Comparison of ENCODE assay signal across 12 cellular contexts in genomic region chr21:37136261-37136660, GRCh38.
"Had no signal": no experiment of that assay in that cellular context is flagged by ENCODE, and none has a peak within 500 bp of the region (broad histone marks: within the 10 kb centered on the region; RNA-seq: fewer than 3 reads in every experiment).

No MANE protein-coding gene starts in this region.

- H3K9me3 ChIP-seq: ovary, SK-N-SH, stomach, thoracic aorta had no signal

- H3K27ac ChIP-seq: brain microvascular endothelial cell, neural progenitor cell, ovary, stomach, thoracic aorta had no signal

- H3K4me1 ChIP-seq: stomach had no signal

- H3K9ac ChIP-seq: neural progenitor cell, SK-N-SH had no signal

- DNase-seq: activated gamma-delta T cell; brain microvascular endothelial cell; dermis blood vessel endothelial cell; ovary; SK-N-SH; stimulated activated CD4-positive, alpha-beta T cell treated with anti-CD3 and anti-CD28 coated beads, Interleukin-12 subunit alpha, Interleukin-12 subunit beta, amount 100 ng/mL, for 4 hours; stimulated activated CD4-positive, alpha-beta T cell treated with anti-CD3 and anti-CD28 coated beads, Interleukin-4, amount 100 ng/mL, for 1 hour; stimulated activated CD8-positive, alpha-beta memory T cell treated with anti-CD3 and anti-CD28 coated beads, Interleukin-4, amount 100 ng/mL, for 48 hours; stomach had no signal

- H3K4me3 ChIP-seq: neural progenitor cell, ovary, stomach, thoracic aorta had no signal

- H3K27me3 ChIP-seq: brain microvascular endothelial cell, neural progenitor cell, ovary, stomach had no signal

- H3K36me3 ChIP-seq: ovary had no signal

- H3K4me3 Mint-ChIP-seq: neural progenitor cell had no signal

- H2AFZ ChIP-seq: neural progenitor cell had no signal

- H3K9me2 ChIP-seq: SK-N-SH had no signal

- ATAC-seq: esophagus mucosa had no signal

- H3K27ac Mint-ChIP-seq: neural progenitor cell had no signal

- H3K4me2 ChIP-seq: neural progenitor cell, SK-N-SH had no signal
